Comparison of ENCODE assay signal across 12 cellular contexts in genomic region chr3:56788506-56788905, GRCh38. TPM values are rescaled to one million over a fixed set of nuclear protein-coding genes. Genes with fewer than 3 reads are reported as not detected.
DNase-seq lines count a peak whose midpoint lies in the region; ATAC-seq and TF ChIP-seq lines count a peak whose summit lies in the region.
"Had no signal": no experiment of that assay in that cellular context is flagged by ENCODE, and none has a peak within 500 bp of the region (broad histone marks: within the 10 kb centered on the region; RNA-seq: fewer than 3 reads in every experiment).

No MANE protein-coding gene starts in this region.

- H3K9me3 Mint-ChIP-seq in activated CD8-positive, alpha-beta T cell treated with anti-CD3 and anti-CD28 coated beads, Interleukin-2, amount 10 ng/mL, durations not matched to agents 7 days and 5 days (ENCODE audit: insufficient read depth) = no peaks in the 10 kb centered on the region
- no peaks in the 10 kb centered on the region for H3K9me3 Mint-ChIP-seq in stimulated activated naive B cell treated with anti-CD40 and anti-IgM and Interleukin-4, amounts not matched to agents 10 μg/mL and 1 μg/mL and 100 μg/mL, for 72 hours
- H3K9me3 Mint-ChIP-seq: endodermal cell had no signal

- TF ChIP-seq POLR2A in testis (IDR thresholded peaks at IDR 0.05) = no peak

- DNase-seq in activated CD8-positive, alpha-beta memory T cell treated with anti-CD3 and anti-CD28 coated beads for 24 hours = peak; percentile 59
- no peak for DNase-seq in activated CD8-positive, alpha-beta memory T cell treated with anti-CD3 and anti-CD28 coated beads, Interleukin-2, amount 50 U/mL, for 48 hours
- no peak for DNase-seq in activated CD8-positive, alpha-beta T cell treated with anti-CD3 and anti-CD28 coated beads, Interleukin-2, amount 10 ng/mL, durations not matched to agents 7 days and 5 days
- DNase-seq in right cardiac atrium (no peak), NCI-H524 treated with DMSO at 0.1 percent for 48 hours (lab: John Stamatoyannopoulos, UW) (no peak), testis (no peak)
- DNase-seq in stimulated activated naive CD8-positive, alpha-beta T cell treated with anti-CD3 and anti-CD28 coated beads, Interleukin-15, Interleukin-2, amounts not matched to agents 100 U/mL and 50 U/mL, for 24 hours = peak; percentile 35
- DNase-seq in stimulated activated naive B cell treated with anti-CD40 and anti-IgM and Interleukin-4, amounts not matched to agents 10 μg/mL and 1 μg/mL and 100 μg/mL, for 72 hours = no peak
- DNase-seq: endodermal cell, hippocampal formation, NCI-H187 treated with DMSO at 0.1 percent for 48 hours had no signal

- H3K9me3 ChIP-seq in right cardiac atrium (ENCODE audit: control insufficient read depth, low read length) (no peaks in the 10 kb centered on the region), testis (no peaks in the 10 kb centered on the region)

- H3K27ac Mint-ChIP-seq in activated CD8-positive, alpha-beta T cell treated with anti-CD3 and anti-CD28 coated beads, Interleukin-2, amount 10 ng/mL, durations not matched to agents 7 days and 5 days = peak overlapping the region; percentile 91
- H3K27ac Mint-ChIP-seq in stimulated activated naive B cell treated with anti-CD40 and anti-IgM and Interleukin-4, amounts not matched to agents 10 μg/mL and 1 μg/mL and 100 μg/mL, for 72 hours = no peak overlapping the region
- H3K27ac Mint-ChIP-seq: endodermal cell had no signal

- H3K27ac ChIP-seq in right cardiac atrium (ENCODE audit: low read length) = peak overlapping the region; percentile 26
- peak overlapping the region in 1 of 2 donors; percentile 48 for H3K27ac ChIP-seq in testis
- H3K27ac ChIP-seq: VCaP had no signal

- no peaks in the 10 kb centered on the region for H3K27me3 Mint-ChIP-seq in activated CD8-positive, alpha-beta T cell treated with anti-CD3 and anti-CD28 coated beads, Interleukin-2, amount 10 ng/mL, durations not matched to agents 7 days and 5 days (ENCODE audit: low read depth)
- no peaks in the 10 kb centered on the region for H3K27me3 Mint-ChIP-seq in stimulated activated naive B cell treated with anti-CD40 and anti-IgM and Interleukin-4, amounts not matched to agents 10 μg/mL and 1 μg/mL and 100 μg/mL, for 72 hours

- no peak for TF ChIP-seq CTCF in testis (IDR thresholded peaks at IDR 0.05)

- POLR2A ChIA-PET in activated CD8-positive, alpha-beta T cell treated with anti-CD3 and anti-CD28 coated beads, Interleukin-2, amount 10 ng/mL, durations not matched to agents 7 days and 5 days (lab: Charles Lee) = interaction anchor here (0.6 to 10.3 kb wide), 9 partner anchors 9 to 128 kb away, joined by 3 to 309 read pairs (median 6); partner anchors contain the start of gene ARHGEF3

- H3K4me3 ChIP-seq in right cardiac atrium (ENCODE audit: low read length) (no peak overlapping the region), testis (no peak overlapping the region)

- CTCF ChIA-PET in activated CD8-positive, alpha-beta T cell treated with anti-CD3 and anti-CD28 coated beads, Interleukin-2, amount 10 ng/mL, durations not matched to agents 7 days and 5 days (lab: Charles Lee) = interaction anchor here (0.7 to 9.4 kb wide), 13 partner anchors 9 to 200 kb away, joined by 3 to 290 read pairs (median 5); partner anchors contain the start of gene ARHGEF3

- peaks cover 73% of the 10 kb centered on the region for H3K36me3 Mint-ChIP-seq in activated CD8-positive, alpha-beta T cell treated with anti-CD3 and anti-CD28 coated beads, Interleukin-2, amount 10 ng/mL, durations not matched to agents 7 days and 5 days (ENCODE audit: low read depth)
- H3K36me3 Mint-ChIP-seq in stimulated activated naive B cell treated with anti-CD40 and anti-IgM and Interleukin-4, amounts not matched to agents 10 μg/mL and 1 μg/mL and 100 μg/mL, for 72 hours = peaks cover 5 to 8% of the 10 kb centered on the region in 2 donors

- H3K4me3 Mint-ChIP-seq in activated CD8-positive, alpha-beta T cell treated with anti-CD3 and anti-CD28 coated beads, Interleukin-2, amount 10 ng/mL, durations not matched to agents 7 days and 5 days = peak overlapping the region; percentile 60
- no peak overlapping the region for H3K4me3 Mint-ChIP-seq in stimulated activated naive B cell treated with anti-CD40 and anti-IgM and Interleukin-4, amounts not matched to agents 10 μg/mL and 1 μg/mL and 100 μg/mL, for 72 hours
- H3K4me3 Mint-ChIP-seq: endodermal cell had no signal

- ATAC-seq in activated CD8-positive, alpha-beta T cell treated with anti-CD3 and anti-CD28 coated beads, Interleukin-2, amount 10 ng/mL, durations not matched to agents 7 days and 5 days = no peak
- ATAC-seq in right cardiac atrium = no peak
- no peak for ATAC-seq in stimulated activated naive CD8-positive, alpha-beta T cell treated with anti-CD3 and anti-CD28 coated beads, Interleukin-15, Interleukin-2, amounts not matched to agents 100 U/mL and 50 U/mL, for 24 hours
- no peak for ATAC-seq in stimulated activated naive B cell treated with anti-CD40 and anti-IgM and Interleukin-4, amounts not matched to agents 10 μg/mL and 1 μg/mL and 100 μg/mL, for 72 hours (replicated peaks)

- H3K4me1 ChIP-seq in right cardiac atrium (ENCODE audit: control insufficient read depth, insufficient read depth, low read length) = peaks cover 31% of the 10 kb centered on the region
- peaks cover 63% of the 10 kb centered on the region for H3K4me1 ChIP-seq in testis

- 74% methylated on average over 2 of the region's 2 CpGs for WGBS in right cardiac atrium
- 47 to 71% methylated on average over 2 of the region's 2 CpGs for WGBS in testis, 2 donors

- H3K27me3 ChIP-seq in right cardiac atrium (ENCODE audit: control insufficient read depth, insufficient read depth) (no peaks in the 10 kb centered on the region), testis (no peaks in the 10 kb centered on the region)

- peaks cover 93% of the 10 kb centered on the region for H3K4me1 Mint-ChIP-seq in activated CD8-positive, alpha-beta T cell treated with anti-CD3 and anti-CD28 coated beads, Interleukin-2, amount 10 ng/mL, durations not matched to agents 7 days and 5 days (ENCODE audit: low read depth)
- H3K4me1 Mint-ChIP-seq in stimulated activated naive B cell treated with anti-CD40 and anti-IgM and Interleukin-4, amounts not matched to agents 10 μg/mL and 1 μg/mL and 100 μg/mL, for 72 hours = peaks cover 31 to 49% of the 10 kb centered on the region in 2 donors

- no peaks in the 10 kb centered on the region for H3K36me3 ChIP-seq in testis (ENCODE audit: low read depth, missing control alignments)

- intact Hi-C loops in right cardiac atrium (cut with DNase I) (no loop called here), testis (cut with DNase I; ENCODE audit: low total_unique reads) (no loop called here)

RNA-seq across cellular contexts. Expression of gene ARHGEF3, which starts 13.2 kb away (rescaled TPM):
- total RNA-seq in activated CD8-positive, alpha-beta T cell treated with anti-CD3 and anti-CD28 coated beads, Interleukin-2, amount 10 ng/mL, durations not matched to agents 7 days and 5 days = 100 to 1,000 TPM in 1 of 2 experiments, 10 to 100 TPM in 1; 94.6 to 101 TPM
- total RNA-seq in right cardiac atrium (10 to 100 TPM; 10.0 to 11.4 (median 11.2) TPM), testis (10 to 100 TPM; 55.1 to 72.2 TPM)
- polyA plus RNA-seq in right cardiac atrium (5.9 TPM), testis (ENCODE audit: insufficient read depth, low read depth, low replicate concordance) (43.1 TPM)

Comparison
In these comparisons a context has a peak if more than half of its experiments do, and no peak if none do; other contexts are left out.
1. DNase-seq: peak in activated CD8-positive, alpha-beta memory T cell treated with anti-CD3 and anti-CD28 coated beads for 24 hours (single experiment) and stimulated activated naive CD8-positive, alpha-beta T cell treated with anti-CD3 and anti-CD28 coated beads, Interleukin-15, Interleukin-2, amounts not matched to agents 100 U/mL and 50 U/mL, for 24 hours (single experiment); none in activated CD8-positive, alpha-beta memory T cell treated with anti-CD3 and anti-CD28 coated beads, Interleukin-2, amount 50 U/mL, for 48 hours (single experiment), activated CD8-positive, alpha-beta T cell treated with anti-CD3 and anti-CD28 coated beads, Interleukin-2, amount 10 ng/mL, durations not matched to agents 7 days and 5 days (single experiment), right cardiac atrium (0 of 3), NCI-H524 treated with DMSO at 0.1 percent for 48 hours (single experiment), stimulated activated naive B cell treated with anti-CD40 and anti-IgM and Interleukin-4, amounts not matched to agents 10 μg/mL and 1 μg/mL and 100 μg/mL, for 72 hours (single experiment) and testis (single experiment).
2. RNA of gene ARHGEF3, which starts 13.2 kb away (total RNA-seq): 94.6 to 101 TPM in activated CD8-positive, alpha-beta T cell treated with anti-CD3 and anti-CD28 coated beads, Interleukin-2, amount 10 ng/mL, durations not matched to agents 7 days and 5 days and 55.1 to 72.2 TPM in testis; 10.0 to 11.4 TPM in right cardiac atrium; every median in the first group is over 4 times any median in the second.